1 cellular context compared by ENCODE assay signal in the genomic region with DNA sequence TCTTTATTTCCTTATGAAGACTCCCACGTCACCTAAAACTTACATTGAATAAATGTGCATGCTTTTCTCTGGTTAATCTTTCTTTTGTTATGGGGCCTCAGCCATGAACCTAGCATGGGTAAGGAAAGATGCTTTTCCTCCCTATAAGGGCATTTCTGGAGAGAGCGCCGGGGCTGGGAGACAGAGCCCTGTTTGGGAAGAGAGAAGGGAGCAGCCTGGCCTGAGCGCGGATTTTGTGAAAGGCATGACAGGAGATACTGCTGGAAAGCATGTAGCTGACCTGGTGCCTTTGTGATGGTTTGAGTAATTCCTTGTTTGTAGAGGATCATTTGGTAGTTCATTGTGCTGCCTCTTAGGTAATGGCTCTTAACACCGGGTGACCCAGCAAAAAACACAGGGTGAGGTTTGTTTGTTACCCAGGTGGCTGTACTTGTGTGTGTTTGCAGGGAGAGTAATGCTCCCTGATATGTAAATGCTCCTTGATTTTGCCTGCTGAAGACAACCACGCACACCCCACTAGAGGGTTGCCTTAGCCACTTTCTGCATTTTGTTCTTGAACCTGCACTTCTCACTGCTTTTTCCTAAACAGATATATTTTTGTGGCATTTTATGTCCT.
TF ChIP-seq lines count a peak whose summit lies in the region.

No MANE protein-coding gene starts in this region.

TF ChIP-seq in WTC11, 78 proteins besides CTCF, POLR2A, EP300 and RAD21 (continued from another document):
- TF ChIP-seq, protein P1, sequence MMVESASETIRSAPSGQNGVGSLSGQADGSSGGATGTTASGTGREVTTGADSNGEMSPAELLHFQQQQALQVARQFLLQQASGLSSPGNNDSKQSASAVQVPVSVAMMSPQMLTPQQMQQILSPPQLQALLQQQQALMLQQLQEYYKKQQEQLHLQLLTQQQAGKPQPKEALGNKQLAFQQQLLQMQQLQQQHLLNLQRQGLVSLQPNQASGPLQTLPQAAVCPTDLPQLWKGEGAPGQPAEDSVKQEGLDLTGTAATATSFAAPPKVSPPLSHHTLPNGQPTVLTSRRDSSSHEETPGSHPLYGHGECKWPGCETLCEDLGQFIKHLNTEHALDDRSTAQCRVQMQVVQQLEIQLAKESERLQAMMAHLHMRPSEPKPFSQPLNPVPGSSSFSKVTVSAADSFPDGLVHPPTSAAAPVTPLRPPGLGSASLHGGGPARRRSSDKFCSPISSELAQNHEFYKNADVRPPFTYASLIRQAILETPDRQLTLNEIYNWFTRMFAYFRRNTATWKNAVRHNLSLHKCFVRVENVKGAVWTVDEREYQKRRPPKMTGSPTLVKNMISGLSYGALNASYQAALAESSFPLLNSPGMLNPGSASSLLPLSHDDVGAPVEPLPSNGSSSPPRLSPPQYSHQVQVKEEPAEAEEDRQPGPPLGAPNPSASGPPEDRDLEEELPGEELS (CRISPR knock-in tag; IDR thresholded peaks at IDR 0.05) = no peak
